ENCODE assay signal across 1 cellular context in the genomic region with DNA sequence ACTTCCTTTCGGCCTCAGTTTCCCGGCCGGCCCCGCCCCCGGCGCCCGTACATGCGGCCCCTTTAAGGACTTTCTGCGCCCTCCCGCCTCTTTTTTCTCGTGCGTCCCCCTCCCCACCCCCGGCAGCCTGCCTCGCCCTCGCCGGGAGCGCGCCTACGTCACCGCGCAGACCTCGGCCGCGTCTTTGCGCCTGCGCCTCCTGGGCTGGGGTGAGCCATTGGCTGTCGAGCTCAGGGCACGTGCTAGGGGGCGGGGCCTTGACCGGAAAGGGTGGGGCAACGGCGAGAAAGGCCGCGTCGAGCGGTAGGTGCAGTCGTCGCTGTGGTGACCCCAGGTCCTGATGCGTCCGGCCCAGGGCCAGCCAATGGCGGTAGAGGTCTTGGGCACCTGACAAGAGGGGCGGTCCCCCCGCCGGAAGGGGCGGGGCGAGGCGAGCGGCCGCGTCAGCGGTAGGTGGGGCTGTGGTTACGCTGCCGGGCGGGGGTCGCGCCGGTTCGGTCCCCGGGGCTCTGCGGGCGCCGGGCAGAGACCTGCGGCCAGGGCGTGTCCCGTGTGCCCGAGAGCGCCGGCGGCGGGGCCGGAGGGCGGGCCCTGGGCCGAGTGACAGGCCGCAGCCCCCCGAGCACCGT.
TF ChIP-seq lines count a peak whose summit lies in the region.

Gene UVSSA (plus strand): TSS at position 428 of the 629 bp plus-strand sequence. CDS start 884 bp downstream, outside the sequence.

TF ChIP-seq in K562, 482 proteins besides CTCF, POLR2A, EP300 and RAD21 (continued from another document and continues in another):
- TF ChIP-seq CREB1 (IDR thresholded peaks at IDR 0.05) (peak; percentile 86), CREB1 (CRISPR knock-in tag; IDR thresholded peaks at IDR 0.05) (peak; percentile 94), FOS (IDR thresholded peaks at IDR 0.05; ENCODE audit: extremely low read depth, insufficient read length) (peak; percentile 63), THAP12 (CRISPR knock-in tag; IDR thresholded peaks at IDR 0.05) (peak; percentile 63; the same call in 1 of the 2 replicates), HDAC8 (tag; IDR thresholded peaks at IDR 0.05) (peak; percentile 70; the same call in 1 of the 2 replicates), L3MBTL2 (IDR thresholded peaks at IDR 0.05) (peak; percentile 2; the same call in 1 of the 2 replicates), ZNF77 (CRISPR knock-in tag; IDR thresholded peaks at IDR 0.05) (no peak), ZFP91 (CRISPR knock-in tag; IDR thresholded peaks at IDR 0.05) (peak; percentile 98), KLF1 (tag; IDR thresholded peaks at IDR 0.05) (peak; percentile 85; the same call in 1 of the 2 replicates), ELF2 (CRISPR knock-in tag; IDR thresholded peaks at IDR 0.05) (peak; percentile 37; the same call in 1 of the 2 replicates), ZNF23 (CRISPR knock-in tag; IDR thresholded peaks at IDR 0.05) (no peak), RAD51 (IDR thresholded peaks at IDR 0.05; ENCODE audit: borderline replicate concordance, low read depth) (peak; percentile 97), XRCC4 (IDR thresholded peaks at IDR 0.05; ENCODE audit: extremely low read depth, insufficient read depth, insufficient read length) (no peak), HCFC1 (IDR thresholded peaks at IDR 0.05; ENCODE audit: low read depth, low read length) (peak; percentile 44), FOXM1 (IDR thresholded peaks at IDR 0.05; ENCODE audit: low read depth) (peak; percentile 69), FOXM1 (CRISPR knock-in tag; IDR thresholded peaks at IDR 0.05; ENCODE audit: low read depth) (no peak), RFX1 (IDR thresholded peaks at IDR 0.05) (peak; percentile 94), SP2 (IDR thresholded peaks at IDR 0.05; ENCODE audit: extremely low read depth, low read depth, low read length, poor library complexity, severe bottlenecking) (peak; percentile 24), USF1 (CRISPR knock-in tag; IDR thresholded peaks at IDR 0.05) (peak; percentile 99), ZBTB12 (CRISPR knock-in tag; IDR thresholded peaks at IDR 0.05) (peak; percentile 47; the same call in 1 of the 2 replicates), KDM5B (IDR thresholded peaks at IDR 0.05; ENCODE audit: insufficient replicate concordance, low read depth, low read length) (no peak), ZNF696 (CRISPR knock-in tag; conservative IDR thresholded peaks at IDR 0.05) (no peak)
- TF ChIP-seq, protein P1, sequence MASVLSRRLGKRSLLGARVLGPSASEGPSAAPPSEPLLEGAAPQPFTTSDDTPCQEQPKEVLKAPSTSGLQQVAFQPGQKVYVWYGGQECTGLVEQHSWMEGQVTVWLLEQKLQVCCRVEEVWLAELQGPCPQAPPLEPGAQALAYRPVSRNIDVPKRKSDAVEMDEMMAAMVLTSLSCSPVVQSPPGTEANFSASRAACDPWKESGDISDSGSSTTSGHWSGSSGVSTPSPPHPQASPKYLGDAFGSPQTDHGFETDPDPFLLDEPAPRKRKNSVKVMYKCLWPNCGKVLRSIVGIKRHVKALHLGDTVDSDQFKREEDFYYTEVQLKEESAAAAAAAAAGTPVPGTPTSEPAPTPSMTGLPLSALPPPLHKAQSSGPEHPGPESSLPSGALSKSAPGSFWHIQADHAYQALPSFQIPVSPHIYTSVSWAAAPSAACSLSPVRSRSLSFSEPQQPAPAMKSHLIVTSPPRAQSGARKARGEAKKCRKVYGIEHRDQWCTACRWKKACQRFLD (CRISPR knock-in tag; IDR thresholded peaks at IDR 0.05): peak; percentile 58; the same call in 1 of the 2 replicates
- TF ChIP-seq, protein P2, sequence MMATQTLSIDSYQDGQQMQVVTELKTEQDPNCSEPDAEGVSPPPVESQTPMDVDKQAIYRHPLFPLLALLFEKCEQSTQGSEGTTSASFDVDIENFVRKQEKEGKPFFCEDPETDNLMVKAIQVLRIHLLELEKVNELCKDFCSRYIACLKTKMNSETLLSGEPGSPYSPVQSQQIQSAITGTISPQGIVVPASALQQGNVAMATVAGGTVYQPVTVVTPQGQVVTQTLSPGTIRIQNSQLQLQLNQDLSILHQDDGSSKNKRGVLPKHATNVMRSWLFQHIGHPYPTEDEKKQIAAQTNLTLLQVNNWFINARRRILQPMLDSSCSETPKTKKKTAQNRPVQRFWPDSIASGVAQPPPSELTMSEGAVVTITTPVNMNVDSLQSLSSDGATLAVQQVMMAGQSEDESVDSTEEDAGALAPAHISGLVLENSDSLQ (IDR thresholded peaks at IDR 0.05): peak; percentile 62; the same call in 1 of the 2 replicates
- TF ChIP-seq, protein P3, sequence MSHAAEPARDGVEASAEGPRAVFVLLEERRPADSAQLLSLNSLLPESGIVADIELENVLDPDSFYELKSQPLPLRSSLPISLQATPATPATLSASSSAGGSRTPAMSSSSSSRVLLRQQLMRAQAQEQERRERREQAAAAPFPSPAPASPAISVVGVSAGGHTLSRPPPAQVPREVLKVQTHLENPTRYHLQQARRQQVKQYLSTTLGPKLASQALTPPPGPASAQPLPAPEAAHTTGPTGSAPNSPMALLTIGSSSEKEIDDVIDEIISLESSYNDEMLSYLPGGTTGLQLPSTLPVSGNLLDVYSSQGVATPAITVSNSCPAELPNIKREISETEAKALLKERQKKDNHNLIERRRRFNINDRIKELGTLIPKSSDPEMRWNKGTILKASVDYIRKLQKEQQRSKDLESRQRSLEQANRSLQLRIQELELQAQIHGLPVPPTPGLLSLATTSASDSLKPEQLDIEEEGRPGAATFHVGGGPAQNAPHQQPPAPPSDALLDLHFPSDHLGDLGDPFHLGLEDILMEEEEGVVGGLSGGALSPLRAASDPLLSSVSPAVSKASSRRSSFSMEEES (CRISPR knock-in tag; IDR thresholded peaks at IDR 0.05): peak; percentile 79
- TF ChIP-seq, protein P4, sequence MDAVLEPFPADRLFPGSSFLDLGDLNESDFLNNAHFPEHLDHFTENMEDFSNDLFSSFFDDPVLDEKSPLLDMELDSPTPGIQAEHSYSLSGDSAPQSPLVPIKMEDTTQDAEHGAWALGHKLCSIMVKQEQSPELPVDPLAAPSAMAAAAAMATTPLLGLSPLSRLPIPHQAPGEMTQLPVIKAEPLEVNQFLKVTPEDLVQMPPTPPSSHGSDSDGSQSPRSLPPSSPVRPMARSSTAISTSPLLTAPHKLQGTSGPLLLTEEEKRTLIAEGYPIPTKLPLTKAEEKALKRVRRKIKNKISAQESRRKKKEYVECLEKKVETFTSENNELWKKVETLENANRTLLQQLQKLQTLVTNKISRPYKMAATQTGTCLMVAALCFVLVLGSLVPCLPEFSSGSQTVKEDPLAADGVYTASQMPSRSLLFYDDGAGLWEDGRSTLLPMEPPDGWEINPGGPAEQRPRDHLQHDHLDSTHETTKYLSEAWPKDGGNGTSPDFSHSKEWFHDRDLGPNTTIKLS (IDR thresholded peaks at IDR 0.05; ENCODE audit: borderline replicate concordance, low read depth): peak; percentile 86; the same call in 1 of the 2 replicates
- TF ChIP-seq, protein P5, sequence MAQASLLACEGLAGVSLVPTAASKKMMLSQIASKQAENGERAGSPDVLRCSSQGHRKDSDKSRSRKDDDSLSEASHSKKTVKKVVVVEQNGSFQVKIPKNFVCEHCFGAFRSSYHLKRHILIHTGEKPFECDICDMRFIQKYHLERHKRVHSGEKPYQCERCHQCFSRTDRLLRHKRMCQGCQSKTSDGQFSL (CRISPR knock-in tag; IDR thresholded peaks at IDR 0.05): no peak
- TF ChIP-seq, protein P5 (tag; IDR thresholded peaks at IDR 0.05): no peak
